In genomic region chrX:72238183-72238582, GRCh38 we compare ENCODE assay signal across 8 cellular contexts. TPM values are rescaled to one million over a fixed set of nuclear protein-coding genes. Genes with fewer than 3 reads are reported as not detected.
A peak's percentile ranks its signal among the peaks of the same experiment; 100 is the strongest.
DNase-seq lines count a peak whose midpoint lies in the region; ATAC-seq and TF ChIP-seq lines count a peak whose summit lies in the region.

No MANE protein-coding gene starts in this region.

- intact Hi-C loops in activated T-helper 1 cell treated with anti-CD3 and anti-CD28 coated beads, Interleukin-12 subunit alpha, Interleukin-12 subunit beta, Interleukin-2, Interleukin-4 antibody, amounts not matched to agents 30 ng/mL and 10 ng/mL and 1 ng/mL, durations not matched to agents 14 hours and 24 hours and 36 hours (cut with micrococcal nuclease) = loop anchor here (1.0 to 10.0 kb wide), 3 partner anchors 39 to 223 kb away; partner anchors contain the start of genes PIN4 and RPS4X
- intact Hi-C loops in sigmoid colon (cut with DNase I) (no loop called here), ascending aorta (cut with DNase I) (no loop called here)

- CTCF ChIA-PET in AG04449 (lab: Yijun Ruan, JAX) = interaction anchor here (0.5 to 1.4 kb wide), 7 partner anchors 9 to 336 kb away, joined by 3 to 4 read pairs (median 3); no protein-coding TSS in a partner anchor

- H3K27ac ChIP-seq in sigmoid colon (no peak overlapping the region), ascending aorta (no peak overlapping the region)

- H3K4me1 ChIP-seq in HAP-1 (peaks cover 6% of the 10 kb centered on the region), sigmoid colon (peaks cover 0 to 6% (median 0%) of the 10 kb centered on the region in 4 donors), ascending aorta (no peaks in the 10 kb centered on the region)

- no peak for TF ChIP-seq CTCF in AG04449 (IDR thresholded peaks at IDR 0.05; ENCODE audit: insufficient read depth, low read length, missing control alignments)
- no peak for TF ChIP-seq CTCF in sigmoid colon (IDR thresholded peaks at IDR 0.05)
- TF ChIP-seq CTCF in ascending aorta (IDR thresholded peaks at IDR 0.05) = no peak

- in situ Hi-C loops in HAP-1 (cut with MboI; ENCODE audit: low sequenced_read_pairs) = no loop called here

- DNase-seq in AG04449 (ENCODE audit: low read depth, low spot score) (no peak), HAP-1 (ENCODE audit: low spot score in 2 of 2) (no peak), sigmoid colon (no peak), ascending aorta (ENCODE audit: low spot score in 2 of 2) (no peak), NCI-H1436 treated with DMSO at 0.1 percent for 48 hours (lab: John Stamatoyannopoulos, UW) (no peak)
- no peak for DNase-seq in activated T-helper 1 cell treated with anti-CD3 and anti-CD28 coated beads, Interleukin-12 subunit alpha, Interleukin-12 subunit beta, Interleukin-2, Interleukin-4 antibody, amounts not matched to agents 30 ng/mL and 10 ng/mL and 1 ng/mL, durations not matched to agents 14 hours and 24 hours and 36 hours (ENCODE audit: low spot score)

- H3K4me3 Mint-ChIP-seq in activated T-helper 1 cell treated with anti-CD3 and anti-CD28 coated beads, Interleukin-12 subunit alpha, Interleukin-12 subunit beta, Interleukin-2, Interleukin-4 antibody, amounts not matched to agents 30 ng/mL and 10 ng/mL and 1 ng/mL, durations not matched to agents 14 hours and 24 hours and 36 hours = peak overlapping the region; percentile 84

- H3K27ac Mint-ChIP-seq in activated T-helper 1 cell treated with anti-CD3 and anti-CD28 coated beads, Interleukin-12 subunit alpha, Interleukin-12 subunit beta, Interleukin-2, Interleukin-4 antibody, amounts not matched to agents 30 ng/mL and 10 ng/mL and 1 ng/mL, durations not matched to agents 14 hours and 24 hours and 36 hours = no peak overlapping the region

- no peak for TF ChIP-seq EP300 in sigmoid colon (IDR thresholded peaks at IDR 0.05)

- H3K9me3 Mint-ChIP-seq in activated T-helper 1 cell treated with anti-CD3 and anti-CD28 coated beads, Interleukin-12 subunit alpha, Interleukin-12 subunit beta, Interleukin-2, Interleukin-4 antibody, amounts not matched to agents 30 ng/mL and 10 ng/mL and 1 ng/mL, durations not matched to agents 14 hours and 24 hours and 36 hours = no peaks in the 10 kb centered on the region

- H3K27me3 Mint-ChIP-seq in activated T-helper 1 cell treated with anti-CD3 and anti-CD28 coated beads, Interleukin-12 subunit alpha, Interleukin-12 subunit beta, Interleukin-2, Interleukin-4 antibody, amounts not matched to agents 30 ng/mL and 10 ng/mL and 1 ng/mL, durations not matched to agents 14 hours and 24 hours and 36 hours (ENCODE audit: insufficient read depth) = no peaks in the 10 kb centered on the region

- no peaks in the 10 kb centered on the region for H3K9me3 ChIP-seq in HAP-1
- H3K9me3 ChIP-seq in iPS-18c (ENCODE audit: control insufficient read depth, insufficient read depth, low read length) = peaks cover 4% of the 10 kb centered on the region
- H3K9me3 ChIP-seq in sigmoid colon = no peaks in the 10 kb centered on the region
- no peaks in the 10 kb centered on the region for H3K9me3 ChIP-seq in ascending aorta

- POLR2A ChIA-PET in AG04449 (lab: Yijun Ruan, JAX) = interaction anchor here (0.7 kb wide), 1 partner anchor 76 kb away, joined by 4 read pairs; no protein-coding TSS in a partner anchor

- no peak for TF ChIP-seq POLR2A in sigmoid colon (IDR thresholded peaks at IDR 0.05)

- no peak for ATAC-seq in HG03039 (IDR thresholded peaks at IDR 0.05; ENCODE audit: unreplicated experiment)

- H3K27me3 ChIP-seq in HAP-1 (ENCODE audit: low read depth) = no peaks in the 10 kb centered on the region
- no peaks in the 10 kb centered on the region for H3K27me3 ChIP-seq in sigmoid colon
- no peaks in the 10 kb centered on the region for H3K27me3 ChIP-seq in ascending aorta

- peaks cover 3% of the 10 kb centered on the region for H3K36me3 Mint-ChIP-seq in activated T-helper 1 cell treated with anti-CD3 and anti-CD28 coated beads, Interleukin-12 subunit alpha, Interleukin-12 subunit beta, Interleukin-2, Interleukin-4 antibody, amounts not matched to agents 30 ng/mL and 10 ng/mL and 1 ng/mL, durations not matched to agents 14 hours and 24 hours and 36 hours (ENCODE audit: low read depth)

- H3K4me3 ChIP-seq in AG04449 (ENCODE audit: low read depth, low read length) = peak overlapping the region; percentile 60
- H3K4me3 ChIP-seq in HAP-1 = peak overlapping the region; percentile 67
- peak overlapping the region; percentile 65 for H3K4me3 ChIP-seq in iPS-18c (ENCODE audit: insufficient read depth, low read depth, low read length)
- H3K4me3 ChIP-seq in sigmoid colon = peak overlapping the region in 1 of 4 donors; percentile 29
- H3K4me3 ChIP-seq in ascending aorta = peak overlapping the region in 1 of 2 donors; percentile 10

- H3K36me3 ChIP-seq in HAP-1 (replicated peaks) (peaks cover 20% of the 10 kb centered on the region), sigmoid colon (no peaks in the 10 kb centered on the region), ascending aorta (no peaks in the 10 kb centered on the region)

- WGBS in sigmoid colon, 2 donors = 12 to 27% methylated on average over 6 of the region's 6 CpGs

- peaks cover 4% of the 10 kb centered on the region for H3K4me1 Mint-ChIP-seq in activated T-helper 1 cell treated with anti-CD3 and anti-CD28 coated beads, Interleukin-12 subunit alpha, Interleukin-12 subunit beta, Interleukin-2, Interleukin-4 antibody, amounts not matched to agents 30 ng/mL and 10 ng/mL and 1 ng/mL, durations not matched to agents 14 hours and 24 hours and 36 hours (ENCODE audit: low read depth)

RNA-seq across cellular contexts. Expression of gene ERCC6L, which starts 0.6 kb away (rescaled TPM):
- total RNA-seq in activated T-helper 1 cell treated with anti-CD3 and anti-CD28 coated beads, Interleukin-12 subunit alpha, Interleukin-12 subunit beta, Interleukin-2, Interleukin-4 antibody, amounts not matched to agents 30 ng/mL and 10 ng/mL and 1 ng/mL, durations not matched to agents 14 hours and 24 hours and 36 hours = 7.4 and 7.5 TPM in 2 replicates
- under 1 TPM in 2 of 4 donors, not detected in 2; under 0.01 to 0.16 TPM for total RNA-seq in sigmoid colon
- 1 to 10 TPM in 1 of 3 donors, under 1 TPM in 1, not detected in 1; 0.23 to 2.4 TPM for polyA plus RNA-seq in sigmoid colon
- total RNA-seq in ascending aorta = not detected

RNA-seq across cellular contexts. Expression of gene RPS4X, which starts 38.9 kb away (rescaled TPM):
- total RNA-seq in activated T-helper 1 cell treated with anti-CD3 and anti-CD28 coated beads, Interleukin-12 subunit alpha, Interleukin-12 subunit beta, Interleukin-2, Interleukin-4 antibody, amounts not matched to agents 30 ng/mL and 10 ng/mL and 1 ng/mL, durations not matched to agents 14 hours and 24 hours and 36 hours = 982 and 989 TPM in 2 replicates
- 1,000 to 10,000 TPM in 3 of 4 donors, 100 to 1,000 TPM in 1; 842 to 1,555 (median 1,107) TPM for total RNA-seq in sigmoid colon
- 1,000 to 10,000 TPM; 1,029 to 2,141 (median 1,186) TPM for polyA plus RNA-seq in sigmoid colon
- total RNA-seq in ascending aorta = 476 TPM

RNA-seq across cellular contexts. Expression of gene PIN4, which starts 56.6 kb away (rescaled TPM):
- total RNA-seq in activated T-helper 1 cell treated with anti-CD3 and anti-CD28 coated beads, Interleukin-12 subunit alpha, Interleukin-12 subunit beta, Interleukin-2, Interleukin-4 antibody, amounts not matched to agents 30 ng/mL and 10 ng/mL and 1 ng/mL, durations not matched to agents 14 hours and 24 hours and 36 hours = 10.2 and 13.3 TPM in 2 replicates
- total RNA-seq in sigmoid colon (10 to 100 TPM in 1 of 4 donors, 1 to 10 TPM in 3; 6.9 to 15.3 (median 8.3) TPM), ascending aorta (3.6 TPM)
- 10 to 100 TPM; 15.0 to 26.8 (median 20.9) TPM for polyA plus RNA-seq in sigmoid colon
